9 cellular contexts compared by ENCODE assay signal in the genomic region with DNA sequence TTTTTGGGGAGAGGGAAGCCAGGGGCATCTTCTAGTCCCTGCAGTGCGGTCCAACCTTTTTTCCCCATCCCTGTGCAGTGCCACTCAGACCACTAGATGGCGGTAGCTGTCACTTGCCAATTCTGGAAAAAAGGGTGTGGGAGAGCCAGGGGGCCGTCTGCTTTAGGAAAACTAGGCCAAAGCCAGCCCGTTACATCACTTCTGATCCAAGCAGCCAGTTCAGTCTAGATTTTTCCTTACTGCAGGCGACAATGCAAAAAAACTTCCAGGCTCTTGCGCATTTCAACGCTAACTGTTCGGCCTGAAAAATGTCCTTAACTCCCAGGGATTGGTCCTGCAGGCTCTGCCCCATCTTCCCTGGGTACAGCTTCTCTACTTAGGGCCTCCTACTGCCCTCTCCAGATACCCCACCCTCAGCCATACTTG.
DNase-seq lines count a peak whose midpoint lies in the region; ATAC-seq, FAIRE-seq and TF ChIP-seq lines count a peak whose summit lies in the region.
"Had no signal": no experiment of that assay in that cellular context is flagged by ENCODE, and none has a peak within 500 bp of the region (broad histone marks: within the 10 kb centered on the region; RNA-seq: fewer than 3 reads in every experiment).

No MANE protein-coding gene starts in this region.

- H3K4me3 ChIP-seq in WERI-Rb-1 (ENCODE audit: low read depth, low read length) (no peak overlapping the region), kidney (ENCODE audit: low read length in 2 of 2) (no peak overlapping the region)
- H3K4me3 ChIP-seq: BLaER1 treated with 17β-estradiol and CSF1 and Interleukin-3, amounts not matched to agents 10 nM and 100 nM had no signal

- DNase-seq in NCI-H1417 (lab: John Stamatoyannopoulos, UW) (peak; percentile 50 to 76 (median 71)), NCI-H1417 treated with DMSO at 0.1 percent for 48 hours (lab: John Stamatoyannopoulos, UW) (no peak), NCI-H1092 (lab: John Stamatoyannopoulos, UW) (peak; percentile 52), WERI-Rb-1 (peak; percentile 62), kidney (peak; percentile 87)
- DNase-seq in central memory CD4-positive, alpha-beta T cell, result peak; percentile 25
- peak; percentile 1 to 40 for DNase-seq in stimulated activated CD4-positive, alpha-beta T cell treated with anti-CD3 and anti-CD28 coated beads, Interleukin-15, amount 100 ng/mL, for 48 hours (ENCODE audit: low read depth in 2 of 2)

- no peak overlapping the region for H3K9ac ChIP-seq in kidney (ENCODE audit: low read length in 2 of 2)
- H3K9ac ChIP-seq: BLaER1 treated with 17β-estradiol and CSF1 and Interleukin-3, amounts not matched to agents 10 nM and 100 nM had no signal

- H3K27ac ChIP-seq in WERI-Rb-1, result no peak overlapping the region
- H3K27ac ChIP-seq in kidney (ENCODE audit: low read depth in 2 of 2, low read length in 2 of 2), result no peak overlapping the region
- H3K27ac ChIP-seq: BLaER1 treated with 17β-estradiol and CSF1 and Interleukin-3, amounts not matched to agents 10 nM and 100 nM had no signal

- no peaks in the 10 kb centered on the region for H3K9me3 ChIP-seq in WERI-Rb-1 (ENCODE audit: severe bottlenecking)
- H3K9me3 ChIP-seq in kidney (ENCODE audit: control insufficient read depth in 1 of 2, low read length in 2 of 2), result no peaks in the 10 kb centered on the region

- intact Hi-C loops in kidney (cut with DNase I), result loop anchor here (10.0 kb wide), 1 partner anchor 370 kb away; no protein-coding TSS in a partner anchor

- FAIRE-seq in kidney (lab: Jason Lieb, UNC), result no peak

- ATAC-seq in GM19395 (IDR thresholded peaks at IDR 0.05; ENCODE audit: unreplicated experiment), result no peak

- H3K27me3 ChIP-seq in WERI-Rb-1 (ENCODE audit: insufficient read depth, low read depth, severe bottlenecking), result no peaks in the 10 kb centered on the region
- H3K27me3 ChIP-seq: BLaER1 treated with 17β-estradiol and CSF1 and Interleukin-3, amounts not matched to agents 10 nM and 100 nM had no signal

- TF ChIP-seq CTCF in WERI-Rb-1 (IDR thresholded peaks at IDR 0.05; ENCODE audit: low read depth, low read length) (peak; percentile 93), kidney (IDR thresholded peaks at IDR 0.05; ENCODE audit: borderline replicate concordance, extremely low read depth, insufficient read depth) (peak; percentile 92)

- H3K36me3 ChIP-seq in WERI-Rb-1, result no peaks in the 10 kb centered on the region
- no peaks in the 10 kb centered on the region for H3K36me3 ChIP-seq in kidney (ENCODE audit: control insufficient read depth in 1 of 2, insufficient read depth in 2 of 2, low read length in 2 of 2)
- H3K36me3 ChIP-seq: BLaER1 treated with 17β-estradiol and CSF1 and Interleukin-3, amounts not matched to agents 10 nM and 100 nM had no signal

- H3K4me1 ChIP-seq in kidney (ENCODE audit: control insufficient read depth in 1 of 2, insufficient read depth in 1 of 2, low read depth in 1 of 2, low read length in 2 of 2), result no peaks in the 10 kb centered on the region
